Comparison of ENCODE assay signal across 15 cellular contexts in genomic region chr13:39210961-39211534, GRCh38.
A peak's percentile ranks its signal among the peaks of the same experiment; 100 is the strongest.
DNase-seq lines count a peak whose midpoint lies in the region; ATAC-seq and TF ChIP-seq lines count a peak whose summit lies in the region.
"Had no signal": no experiment of that assay in that cellular context is flagged by ENCODE, and none has a peak within 500 bp of the region (broad histone marks: within the 10 kb centered on the region; RNA-seq: fewer than 3 reads in every experiment).

No MANE protein-coding gene starts in this region.

- intact Hi-C loops in esophagus muscularis mucosa (cut with DNase I) = no loop called here

- H3K4me1 ChIP-seq in esophagus muscularis mucosa (peaks cover 0 to 16% (median 5%) of the 10 kb centered on the region in 4 donors), hepatocyte (ENCODE audit: insufficient read depth) (no peaks in the 10 kb centered on the region)
- no peaks in the 10 kb centered on the region for H3K4me1 ChIP-seq in effector memory CD4-positive, alpha-beta T cell (ENCODE audit: control insufficient read depth, insufficient read depth, low read length, poor library complexity, severe bottlenecking)
- H3K4me1 ChIP-seq: adrenal gland, upper lobe of right lung had no signal

- DNase-seq in GM03348 (ENCODE audit: low spot score) (peak; percentile 15), NCI-H226 (peak; percentile 27), esophagus muscularis mucosa (ENCODE audit: extremely low spot score) (no peak), retinal pigment epithelial cell (ENCODE audit: low read depth) (no peak), hepatocyte (ENCODE audit: low spot score) (no peak), islet precursor cell (no peak)
- no peak for DNase-seq in effector memory CD4-positive, alpha-beta T cell
- DNase-seq: activated CD4-positive, alpha-beta T cell treated with anti-CD3 and anti-CD28 coated beads, Interleukin-2, amount 10 ng/mL, durations not matched to agents 24 days and 14 days; activated effector memory CD4-positive, alpha-beta T cell treated with anti-CD3 and anti-CD28 coated beads, Interleukin-2, amount 50 U/mL, for 16 hours; adrenal gland; caudate nucleus; NCI-H146; NCI-H82; upper lobe of right lung had no signal

- TF ChIP-seq CTCF in esophagus muscularis mucosa (IDR thresholded peaks at IDR 0.05) = no peak
- TF ChIP-seq CTCF in retinal pigment epithelial cell (conservative IDR thresholded peaks at IDR 0.05; ENCODE audit: low read depth, low read length) = peak; percentile 11
- TF ChIP-seq CTCF in hepatocyte (IDR thresholded peaks at IDR 0.05; ENCODE audit: poor library complexity) = no peak

- H3K9me2 ChIP-seq in hepatocyte (replicated peaks; ENCODE audit: insufficient read depth) = no peaks in the 10 kb centered on the region

- H3K27me3 ChIP-seq in esophagus muscularis mucosa = no peaks in the 10 kb centered on the region
- H3K27me3 ChIP-seq in hepatocyte = no peaks in the 10 kb centered on the region
- no peaks in the 10 kb centered on the region for H3K27me3 ChIP-seq in effector memory CD4-positive, alpha-beta T cell (replicated peaks; ENCODE audit: control insufficient read depth, insufficient read depth, low read length, poor library complexity, severe bottlenecking)
- H3K27me3 ChIP-seq: adrenal gland, upper lobe of right lung had no signal

- ATAC-seq in HG02763 (IDR thresholded peaks at IDR 0.05; ENCODE audit: unreplicated experiment) = no peak

- H3K4me3 ChIP-seq in esophagus muscularis mucosa = no peak overlapping the region
- H3K4me3 ChIP-seq in retinal pigment epithelial cell (ENCODE audit: low read length) = no peak overlapping the region
- no peak overlapping the region for H3K4me3 ChIP-seq in hepatocyte
- H3K4me3 ChIP-seq in effector memory CD4-positive, alpha-beta T cell (ENCODE audit: insufficient read depth, low read depth, low read length, poor library complexity, severe bottlenecking) = no peak overlapping the region
- H3K4me3 ChIP-seq: adrenal gland, upper lobe of right lung had no signal

- no peak overlapping the region for H2AFZ ChIP-seq in hepatocyte

- no peaks in the 10 kb centered on the region for H3K79me2 ChIP-seq in hepatocyte

- H3K27ac ChIP-seq in esophagus muscularis mucosa (replicated peaks in 1 of 4) (peak overlapping the region in 3 of 4 donors; percentile 12 to 48 (median 34)), hepatocyte (no peak overlapping the region)
- no peak overlapping the region for H3K27ac ChIP-seq in effector memory CD4-positive, alpha-beta T cell (ENCODE audit: insufficient read depth, low read length, poor library complexity, severe bottlenecking)
- H3K27ac ChIP-seq: upper lobe of right lung had no signal

- H3K4me2 ChIP-seq in hepatocyte = no peak overlapping the region

- H3K9me3 ChIP-seq in esophagus muscularis mucosa = no peaks in the 10 kb centered on the region
- no peaks in the 10 kb centered on the region for H3K9me3 ChIP-seq in hepatocyte (ENCODE audit: low read depth)
- H3K9me3 ChIP-seq in effector memory CD4-positive, alpha-beta T cell (ENCODE audit: control insufficient read depth, low read length) = no peaks in the 10 kb centered on the region
- H3K9me3 ChIP-seq: adrenal gland, upper lobe of right lung had no signal

- no peaks in the 10 kb centered on the region for H4K20me1 ChIP-seq in hepatocyte (ENCODE audit: insufficient read depth, poor library complexity, severe bottlenecking)

- WGBS in esophagus muscularis mucosa = 100% methylated on average over 1 of the region's 1 CpG
- WGBS in hepatocyte (ENCODE audit: low lambda C conversion rate, missing lambda C conversion rate) = 95% methylated on average over 1 of the region's 1 CpG

- TF ChIP-seq POLR2A in esophagus muscularis mucosa (IDR thresholded peaks at IDR 0.05; ENCODE audit: low read depth) = no peak

- no peak for TF ChIP-seq EP300 in esophagus muscularis mucosa (IDR thresholded peaks at IDR 0.05)

- H3K36me3 ChIP-seq in esophagus muscularis mucosa (no peaks in the 10 kb centered on the region), hepatocyte (replicated peaks; ENCODE audit: insufficient read depth, low read depth) (no peaks in the 10 kb centered on the region)
- H3K36me3 ChIP-seq in effector memory CD4-positive, alpha-beta T cell (ENCODE audit: control insufficient read depth, insufficient read depth, low read length) = no peaks in the 10 kb centered on the region
- H3K36me3 ChIP-seq: adrenal gland, upper lobe of right lung had no signal

Comparison
In these comparisons a context has a peak if more than half of its experiments do, and no peak if none do; other contexts are left out.
1. DNase-seq: peak in GM03348 (single experiment) and NCI-H226 (single experiment); none in esophagus muscularis mucosa (single experiment), retinal pigment epithelial cell (single experiment), hepatocyte (single experiment), effector memory CD4-positive, alpha-beta T cell (0 of 3) and islet precursor cell (single experiment).
2. H3K27ac ChIP-seq: peak in esophagus muscularis mucosa (3 of 4); none in hepatocyte (single experiment) and effector memory CD4-positive, alpha-beta T cell (single experiment).